Comparison of ENCODE assay signal across 23 cellular contexts in the genomic region with DNA sequence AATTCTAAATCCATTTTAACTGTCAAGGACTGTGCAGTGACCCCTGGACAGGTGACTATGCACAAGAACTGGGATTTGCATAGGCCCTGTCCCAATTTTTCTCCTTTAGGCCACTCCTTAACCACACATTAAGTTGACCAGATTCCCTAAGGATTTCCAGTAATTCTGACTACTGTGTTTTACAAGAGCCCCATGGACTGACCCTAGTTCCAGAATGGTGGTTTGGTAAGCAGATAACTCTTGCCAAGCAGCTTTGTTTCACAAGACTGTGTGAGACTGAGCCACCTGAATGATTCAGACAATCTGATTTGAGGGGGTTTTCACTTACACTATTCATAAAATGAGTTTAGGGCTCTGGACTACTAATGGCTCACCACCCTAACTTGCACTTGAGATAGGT.
DNase-seq lines count a peak whose midpoint lies in the region; ATAC-seq lines count a peak whose summit lies in the region.
"Had no signal": no experiment of that assay in that cellular context is flagged by ENCODE, and none has a peak within 500 bp of the region (broad histone marks: within the 10 kb centered on the region; RNA-seq: fewer than 3 reads in every experiment).

No MANE protein-coding gene starts in this region.

- no peaks in the 10 kb centered on the region for H3K4me1 Mint-ChIP-seq in stimulated activated effector memory CD8-positive, alpha-beta T cell treated with anti-CD3 and anti-CD28 coated beads, Interleukin-12 subunit alpha, Interleukin-12 subunit beta, amount 100 ng/mL, for 72 hours
- H3K4me1 Mint-ChIP-seq: CD14-positive monocyte; CD8-positive, alpha-beta memory T cell; GM23338; H9 had no signal

- H3K9me3 Mint-ChIP-seq in stimulated activated effector memory CD8-positive, alpha-beta T cell treated with anti-CD3 and anti-CD28 coated beads, Interleukin-12 subunit alpha, Interleukin-12 subunit beta, amount 100 ng/mL, for 72 hours: peaks cover 15% of the 10 kb centered on the region

- H3K4me3 ChIP-seq in right cardiac atrium (ENCODE audit: low read length): no peak overlapping the region
- H3K4me3 ChIP-seq: A549; BLaER1 treated with 17β-estradiol and CSF1 and Interleukin-3, amounts not matched to agents 10 nM and 100 nM; GM12878; GM23338 had no signal

- no peak overlapping the region for H3K27ac ChIP-seq in right cardiac atrium (ENCODE audit: low read length)
- H3K27ac ChIP-seq: A549; BLaER1 treated with 17β-estradiol and CSF1 and Interleukin-3, amounts not matched to agents 10 nM and 100 nM had no signal

- no peaks in the 10 kb centered on the region for H3K9me3 ChIP-seq in right cardiac atrium (ENCODE audit: control insufficient read depth, low read length)
- H3K9me3 ChIP-seq: A549, BE2C had no signal

- no peaks in the 10 kb centered on the region for H3K27me3 ChIP-seq in right cardiac atrium (ENCODE audit: control insufficient read depth, insufficient read depth)
- H3K27me3 ChIP-seq: BE2C; BLaER1 treated with 17β-estradiol and CSF1 and Interleukin-3, amounts not matched to agents 10 nM and 100 nM had no signal

- DNase-seq in Right ventricle myocardium inferior (ENCODE audit: missing footprints): peak; percentile 1
- no peak for DNase-seq in right cardiac atrium
- peak; percentile 62 for DNase-seq in amniotic epithelial cell (ENCODE audit: low read depth)
- DNase-seq in stimulated activated effector memory CD8-positive, alpha-beta T cell treated with anti-CD3 and anti-CD28 coated beads, Interleukin-12 subunit alpha, Interleukin-12 subunit beta, amount 100 ng/mL, for 72 hours (ENCODE audit: low spot score in 2 of 2): no peak
- no peak for DNase-seq in NCI-H510A (lab: John Stamatoyannopoulos, UW)
- DNase-seq: 8988T; ACHN; AML-193; BE2C; CD4-positive, alpha-beta T cell; CD8-positive, alpha-beta memory T cell; DMS 273 treated with DMSO at 0.1 percent for 48 hours; DMS79; EL; GDM1; H9 had no signal

- ATAC-seq in Right ventricle myocardium inferior (no peak), right cardiac atrium (no peak), GM19328 (IDR thresholded peaks at IDR 0.05; ENCODE audit: unreplicated experiment) (no peak)
- peak; percentile 26 for ATAC-seq in stimulated activated effector memory CD8-positive, alpha-beta T cell treated with anti-CD3 and anti-CD28 coated beads, Interleukin-12 subunit alpha, Interleukin-12 subunit beta, amount 100 ng/mL, for 72 hours
- ATAC-seq: A549, GM12878, GM23338, HCT116 had no signal

- no peaks in the 10 kb centered on the region for H3K36me3 Mint-ChIP-seq in stimulated activated effector memory CD8-positive, alpha-beta T cell treated with anti-CD3 and anti-CD28 coated beads, Interleukin-12 subunit alpha, Interleukin-12 subunit beta, amount 100 ng/mL, for 72 hours
- H3K36me3 Mint-ChIP-seq: CD14-positive monocyte; CD8-positive, alpha-beta memory T cell had no signal

- H3K4me1 ChIP-seq in right cardiac atrium (ENCODE audit: control insufficient read depth, insufficient read depth, low read length): no peaks in the 10 kb centered on the region
- H3K4me1 ChIP-seq: A549; BE2C; BLaER1 treated with 17β-estradiol and CSF1 and Interleukin-3, amounts not matched to agents 10 nM and 100 nM had no signal

- intact Hi-C loops in Right ventricle myocardium inferior (cut with DNase I) (no loop called here), right cardiac atrium (cut with DNase I) (no loop called here)

- H3K27ac Mint-ChIP-seq in stimulated activated effector memory CD8-positive, alpha-beta T cell treated with anti-CD3 and anti-CD28 coated beads, Interleukin-12 subunit alpha, Interleukin-12 subunit beta, amount 100 ng/mL, for 72 hours: no peak overlapping the region
- H3K27ac Mint-ChIP-seq: CD14-positive monocyte; CD4-positive, alpha-beta T cell; CD8-positive, alpha-beta memory T cell; GM23338; H9 had no signal

- H3K4me3 Mint-ChIP-seq in stimulated activated effector memory CD8-positive, alpha-beta T cell treated with anti-CD3 and anti-CD28 coated beads, Interleukin-12 subunit alpha, Interleukin-12 subunit beta, amount 100 ng/mL, for 72 hours: no peak overlapping the region
- H3K4me3 Mint-ChIP-seq: CD14-positive monocyte; CD4-positive, alpha-beta T cell; CD8-positive, alpha-beta memory T cell; GM23338; H9 had no signal

Comparison
In these comparisons a context has a peak if more than half of its experiments do, and no peak if none do; other contexts are left out.
1. DNase-seq: peak in Right ventricle myocardium inferior (single experiment) and amniotic epithelial cell (single experiment); none in right cardiac atrium (0 of 3), stimulated activated effector memory CD8-positive, alpha-beta T cell treated with anti-CD3 and anti-CD28 coated beads, Interleukin-12 subunit alpha, Interleukin-12 subunit beta, amount 100 ng/mL, for 72 hours (0 of 2) and NCI-H510A (single experiment).